In genomic region chr6:32176476-32177181, GRCh38 we compare ENCODE assay signal across 8 cellular contexts. TPM values are rescaled to one million over a fixed set of nuclear protein-coding genes. Genes with fewer than 3 reads are reported as not detected.
DNase-seq lines count a peak whose midpoint lies in the region; ATAC-seq, FAIRE-seq and TF ChIP-seq lines count a peak whose summit lies in the region.

No MANE protein-coding gene starts in this region.

- TF ChIP-seq CTCF in PC-9 (conservative IDR thresholded peaks at IDR 0.05) = no peak
- no peak for TF ChIP-seq CTCF in endothelial cell of umbilical vein (IDR thresholded peaks at IDR 0.05; ENCODE audit: extremely low read depth in 1 of 2, insufficient read depth in 1 of 2, low read depth in 1 of 2, low read length in 2 of 2)
- TF ChIP-seq CTCF in osteoblast (IDR thresholded peaks at IDR 0.05; ENCODE audit: extremely low read depth, low read depth, low read length) = no peak
- TF ChIP-seq CTCF in GM13976 (IDR thresholded peaks at IDR 0.05; ENCODE audit: borderline replicate concordance, control extremely low read depth, extremely low read depth, insufficient read depth, missing control alignments) = no peak
- TF ChIP-seq CTCF in GM20000 (IDR thresholded peaks at IDR 0.05; ENCODE audit: extremely low read depth, missing control alignments) = no peak

- H3K9ac ChIP-seq in endothelial cell of umbilical vein (replicated peaks; ENCODE audit: extremely low read depth, insufficient read depth, low read length) = peak overlapping the region; percentile 86

- H3F3A ChIP-seq in PC-9 (ENCODE audit: insufficient read depth, low read depth) = peaks cover 15% of the 10 kb centered on the region; the same call in 1 of the 2 replicates

- H3K27me3 ChIP-seq in H7 (ENCODE audit: control insufficient read depth, insufficient read depth, low read length) (no peaks in the 10 kb centered on the region), PC-9 (ENCODE audit: insufficient read depth, low read depth) (no peaks in the 10 kb centered on the region), endothelial cell of umbilical vein (ENCODE audit: control insufficient read depth in 2 of 2, insufficient read depth in 2 of 2, low read length in 2 of 2) (no peaks in the 10 kb centered on the region), osteoblast (ENCODE audit: insufficient read depth, low read length) (no peaks in the 10 kb centered on the region)

- H3K79me2 ChIP-seq in PC-9 (ENCODE audit: low read depth) = peaks cover 29% of the 10 kb centered on the region
- H3K79me2 ChIP-seq in endothelial cell of umbilical vein (ENCODE audit: control insufficient read depth, insufficient read depth, low read length) = peaks cover 21% of the 10 kb centered on the region
- peaks cover 47% of the 10 kb centered on the region for H3K79me2 ChIP-seq in osteoblast (ENCODE audit: insufficient read depth, low read length)

- H3K4me2 ChIP-seq in PC-9 (peak overlapping the region; percentile 83), endothelial cell of umbilical vein (ENCODE audit: insufficient read depth, low read length) (peak overlapping the region; percentile 83), osteoblast (ENCODE audit: insufficient read depth, low read length) (peak overlapping the region; percentile 99)

- no peak for TF ChIP-seq POLR2A in endothelial cell of umbilical vein (IDR thresholded peaks at IDR 0.05; ENCODE audit: low read depth, low read length)

- POLR2A ChIA-PET in PC-9 (lab: Charles Lee; ENCODE audit: unreplicated experiment) (no interaction called here), endothelial cell of umbilical vein (lab: Charles Lee) (interaction anchor here (0.6 to 1.7 kb wide), 7 partner anchors 14 to 520 kb away, joined by 3 to 9 read pairs (median 5); partner anchors contain the start of genes ATF6B and PBX2)

- FAIRE-seq in endothelial cell of umbilical vein (lab: Jason Lieb, UNC) = no peak

- H4K20me1 ChIP-seq in PC-9 (ENCODE audit: insufficient read depth) = no peaks in the 10 kb centered on the region
- no peaks in the 10 kb centered on the region for H4K20me1 ChIP-seq in endothelial cell of umbilical vein (replicated peaks; ENCODE audit: control insufficient read depth, extremely low read depth, insufficient read depth, low read length)
- H4K20me1 ChIP-seq in osteoblast (ENCODE audit: insufficient read depth, low read length) = no peaks in the 10 kb centered on the region

- H3K9me3 ChIP-seq in PC-9 (ENCODE audit: insufficient read depth, low read depth) (no peaks in the 10 kb centered on the region), endothelial cell of umbilical vein (replicated peaks; ENCODE audit: control insufficient read depth, insufficient read depth, low read length) (no peaks in the 10 kb centered on the region), osteoblast (ENCODE audit: low read depth, low read length) (no peaks in the 10 kb centered on the region)

- CTCF ChIA-PET in PC-9 (lab: Charles Lee) (no interaction called here), endothelial cell of umbilical vein (lab: Charles Lee) (interaction anchor here (1.0 to 2.9 kb wide), 3 partner anchors 19 to 29 kb away, joined by 3 to 15 read pairs (median 4); no protein-coding TSS in a partner anchor)

- intact Hi-C loops in PC-9 (cut with micrococcal nuclease; ENCODE audit: unreplicated experiment) (loop anchor here (1.0 to 10.0 kb wide), 3 partner anchors 22 to 512 kb away; partner anchors contain the start of genes C6orf47, CSNK2B, FKBPL and GPANK1), endothelial cell of umbilical vein (cut with micrococcal nuclease) (loop anchor here (1.0 to 5.0 kb wide), 4 partner anchors 22 to 796 kb away; partner anchors contain the start of genes FKBPL, NELFE, PPT2 and SKIC2)

- H3K9me2 ChIP-seq in PC-9 (ENCODE audit: insufficient read depth) = no peaks in the 10 kb centered on the region

- H3K9me1 ChIP-seq in endothelial cell of umbilical vein (replicated peaks; ENCODE audit: control insufficient read depth, extremely low read depth, insufficient read depth, low read length) = no peaks in the 10 kb centered on the region

- peak overlapping the region; percentile 86 for H3K27ac ChIP-seq in PC-9
- peak overlapping the region; percentile 83 for H3K27ac ChIP-seq in endothelial cell of umbilical vein (ENCODE audit: insufficient read depth, low read depth, low read length)
- H3K27ac ChIP-seq in osteoblast (ENCODE audit: low read depth, low read length) = peak overlapping the region; percentile 93

- dilution Hi-C loops in endothelial cell of umbilical vein (cut with MboI; ENCODE audit: extremely low pct_ligation_motif_present, low sequenced_read_pairs) = no loop called here

- H3K36me3 ChIP-seq in H7 (replicated peaks; ENCODE audit: control insufficient read depth, insufficient read depth, low read length) (peaks cover 8% of the 10 kb centered on the region), PC-9 (ENCODE audit: low read depth) (no peaks in the 10 kb centered on the region), endothelial cell of umbilical vein (ENCODE audit: control insufficient read depth in 2 of 2, extremely low read depth in 1 of 2, insufficient read depth in 2 of 2, low read length in 2 of 2) (peaks cover 0 to 11% of the 10 kb centered on the region in 2 experiments), osteoblast (ENCODE audit: insufficient read depth, low read length) (peaks cover 13% of the 10 kb centered on the region)

- H3K4me1 ChIP-seq in PC-9 (replicated peaks; ENCODE audit: insufficient read depth) (peaks cover 31% of the 10 kb centered on the region), endothelial cell of umbilical vein (ENCODE audit: control insufficient read depth, extremely low read depth, insufficient read depth, low read length) (peaks cover 30% of the 10 kb centered on the region), osteoblast (ENCODE audit: insufficient read depth, low read length) (peaks cover 35% of the 10 kb centered on the region)

- no TSS peak for BruUV-seq in PC-9 (replicated peaks; lab: Mats Ljungman, UMichigan)
- TSS peak; percentile 41 for BruUV-seq in endothelial cell of umbilical vein (replicated peaks; lab: Mats Ljungman, UMichigan)

- H2AFZ ChIP-seq in PC-9 (peak overlapping the region; percentile 76), endothelial cell of umbilical vein (ENCODE audit: low read depth, low read length) (peak overlapping the region; percentile 56), osteoblast (ENCODE audit: low read length) (peak overlapping the region; percentile 93)

- in situ Hi-C loops in GM13976 (cut with MboI; ENCODE audit: low sequenced_read_pairs, unreplicated experiment) = no loop called here

- peak; percentile 37 for DNase-seq in H7
- DNase-seq in PC-9 = peak in 1 of 2 experiments; percentile 77
- no peak for DNase-seq in endothelial cell of umbilical vein (ENCODE audit: low read depth, low spot score)
- peak; percentile 73 for DNase-seq in osteoblast (ENCODE audit: insufficient read length, low spot score, missing footprints)
- DNase-seq in NCI-H2081 treated with DMSO at 0.1 percent for 48 hours (lab: John Stamatoyannopoulos, UW) = no peak
- DNase-seq in GM13976 (ENCODE audit: low spot score) = no peak
- DNase-seq in GM20000 (ENCODE audit: low spot score) = no peak

- ATAC-seq in GM18861 (IDR thresholded peaks at IDR 0.05; ENCODE audit: unreplicated experiment) = no peak

- H3K4me3 ChIP-seq in H7 (ENCODE audit: insufficient read depth, low read depth, low read length) (peak overlapping the region; percentile 79), PC-9 (peak overlapping the region; percentile 98), endothelial cell of umbilical vein (replicated peaks in 1 of 3; ENCODE audit: insufficient read depth in 1 of 3, low read depth in 1 of 3, low read length in 3 of 3) (peak overlapping the region; percentile 9 to 70 (median 67)), osteoblast (ENCODE audit: insufficient read depth, low read length) (peak overlapping the region; percentile 86)

RNA-seq across cellular contexts. Expression of gene AGPAT1, which starts 0.7 kb away (rescaled TPM):
- total RNA-seq in H7 (2014; rRNA removed; shearing (Covaris generic)) = 99.3 and 113 TPM in 2 replicates
- total RNA-seq in PC-9 (2021) (58.9 and 61.7 TPM in 2 replicates), endothelial cell of umbilical vein (38.4 and 45.1 TPM in 2 replicates), osteoblast (17.4 and 19.2 TPM in 2 replicates)
- 132 and 151 TPM in 2 replicates for polyA plus RNA-seq in endothelial cell of umbilical vein
- polyA plus RNA-seq in endothelial cell of umbilical vein (2011; cell fraction: cytosol; rRNA removed) = 82.0 and 86.7 TPM in 2 replicates
- polyA plus RNA-seq in endothelial cell of umbilical vein (2011; cell fraction: nucleus; rRNA removed) = 47.2 and 48.4 TPM in 2 replicates
- 45.3 and 54.1 TPM in 2 replicates for polyA plus RNA-seq in endothelial cell of umbilical vein (2012)
- 103 and 106 TPM in 2 replicates for polyA minus RNA-seq in endothelial cell of umbilical vein
- polyA minus RNA-seq in endothelial cell of umbilical vein (2011; cell fraction: cytosol; rRNA and poly(A)+ RNA removed) = 66.5 TPM
- polyA minus RNA-seq in endothelial cell of umbilical vein (2011; cell fraction: nucleus; rRNA and poly(A)+ RNA removed) = 14.9 and 16.2 TPM in 2 replicates

RNA-seq across cellular contexts. Expression of gene RNF5, which starts 1.6 kb away (rescaled TPM):
- 94.6 and 99.0 TPM in 2 replicates for total RNA-seq in H7 (2014; rRNA removed; shearing (Covaris generic))
- total RNA-seq in PC-9 (2021) (45.6 and 51.3 TPM in 2 replicates), endothelial cell of umbilical vein (48.0 and 49.2 TPM in 2 replicates), osteoblast (25.3 and 32.9 TPM in 2 replicates)
- polyA plus RNA-seq in endothelial cell of umbilical vein = 96.0 and 100 TPM in 2 replicates
- 68.3 and 70.6 TPM in 2 replicates for polyA plus RNA-seq in endothelial cell of umbilical vein (2011; cell fraction: cytosol; rRNA removed)
- 25.0 and 33.5 TPM in 2 replicates for polyA plus RNA-seq in endothelial cell of umbilical vein (2011; cell fraction: nucleus; rRNA removed)
- 49.3 and 51.6 TPM in 2 replicates for polyA plus RNA-seq in endothelial cell of umbilical vein (2012)
- polyA minus RNA-seq in endothelial cell of umbilical vein = 33.7 and 36.1 TPM in 2 replicates
- polyA minus RNA-seq in endothelial cell of umbilical vein (2011; cell fraction: cytosol; rRNA and poly(A)+ RNA removed) = 25.4 TPM
- 4.4 and 9.6 TPM in 2 replicates for polyA minus RNA-seq in endothelial cell of umbilical vein (2011; cell fraction: nucleus; rRNA and poly(A)+ RNA removed)

RNA-seq across cellular contexts. Expression of gene AGER, which starts 7.4 kb away (rescaled TPM):
- total RNA-seq in H7 (2014; rRNA removed; shearing (Covaris generic)) = 2.2 and 2.8 TPM in 2 replicates
- 18.1 and 20.4 TPM in 2 replicates for total RNA-seq in PC-9 (2021)
- total RNA-seq in endothelial cell of umbilical vein = 12.0 and 18.5 TPM in 2 replicates
- polyA plus RNA-seq in endothelial cell of umbilical vein = 4.6 and 5.1 TPM in 2 replicates
- polyA plus RNA-seq in endothelial cell of umbilical vein (2011; cell fraction: cytosol; rRNA removed) = 1.6 and 2.5 TPM in 2 replicates
- polyA plus RNA-seq in endothelial cell of umbilical vein (2011; cell fraction: nucleus; rRNA removed) = 50.2 and 63.4 TPM in 2 replicates
- polyA plus RNA-seq in endothelial cell of umbilical vein (2012) = 5.0 and 5.9 TPM in 2 replicates
- 1.2 and 2.0 TPM in 2 replicates for polyA minus RNA-seq in endothelial cell of umbilical vein
- polyA minus RNA-seq in endothelial cell of umbilical vein (2011; cell fraction: cytosol; rRNA and poly(A)+ RNA removed) = 0.72 TPM
- polyA minus RNA-seq in endothelial cell of umbilical vein (2011; cell fraction: nucleus; rRNA and poly(A)+ RNA removed) = 7.6 and 8.2 TPM in 2 replicates
- under 0.01 TPM in 2 replicates for total RNA-seq in osteoblast

RNA-seq across cellular contexts. Expression of gene EGFL8, which starts 12.2 kb away (rescaled TPM):
- 4.3 and 5.9 TPM in 2 replicates for total RNA-seq in H7 (2014; rRNA removed; shearing (Covaris generic))
- total RNA-seq in PC-9 (2021) = 23.3 and 26.0 TPM in 2 replicates
- total RNA-seq in endothelial cell of umbilical vein = 12.6 and 13.6 TPM in 2 replicates
- polyA plus RNA-seq in endothelial cell of umbilical vein = 9.0 and 9.8 TPM in 2 replicates
- 1.9 and 2.7 TPM in 2 replicates for polyA plus RNA-seq in endothelial cell of umbilical vein (2011; cell fraction: cytosol; rRNA removed)
- polyA plus RNA-seq in endothelial cell of umbilical vein (2011; cell fraction: nucleus; rRNA removed) = 43.1 and 59.9 TPM in 2 replicates
- 5.2 and 6.2 TPM in 2 replicates for polyA plus RNA-seq in endothelial cell of umbilical vein (2012)
- 0.96 and 3.0 TPM in 2 replicates for polyA minus RNA-seq in endothelial cell of umbilical vein
- polyA minus RNA-seq in endothelial cell of umbilical vein (2011; cell fraction: cytosol; rRNA and poly(A)+ RNA removed) = 1.7 TPM
- polyA minus RNA-seq in endothelial cell of umbilical vein (2011; cell fraction: nucleus; rRNA and poly(A)+ RNA removed) = 3.9 and 4.4 TPM in 2 replicates
- total RNA-seq in osteoblast = 0.29 and 0.36 TPM in 2 replicates

RNA-seq across cellular contexts. Expression of gene PBX2, which starts 13.4 kb away (rescaled TPM):
- total RNA-seq in H7 (2014; rRNA removed; shearing (Covaris generic)) = 64.2 and 67.7 TPM in 2 replicates
- total RNA-seq in PC-9 (2021) (88.2 and 89.3 TPM in 2 replicates), endothelial cell of umbilical vein (95.9 and 100 TPM in 2 replicates), osteoblast (17.4 and 18.6 TPM in 2 replicates)
- polyA plus RNA-seq in endothelial cell of umbilical vein = 75.5 and 82.3 TPM in 2 replicates
- 58.2 and 74.0 TPM in 2 replicates for polyA plus RNA-seq in endothelial cell of umbilical vein (2011; cell fraction: cytosol; rRNA removed)
- polyA plus RNA-seq in endothelial cell of umbilical vein (2011; cell fraction: nucleus; rRNA removed) = 292 and 336 TPM in 2 replicates
- 46.3 and 49.9 TPM in 2 replicates for polyA plus RNA-seq in endothelial cell of umbilical vein (2012)
- polyA minus RNA-seq in endothelial cell of umbilical vein = 80.9 and 94.8 TPM in 2 replicates
- polyA minus RNA-seq in endothelial cell of umbilical vein (2011; cell fraction: cytosol; rRNA and poly(A)+ RNA removed) = 15.5 TPM
- polyA minus RNA-seq in endothelial cell of umbilical vein (2011; cell fraction: nucleus; rRNA and poly(A)+ RNA removed) = 75.3 and 93.4 TPM in 2 replicates

Comparison
In these comparisons a context has a peak if more than half of its experiments do, and no peak if none do; other contexts are left out.
1. DNase-seq: peak in H7 (single experiment) and osteoblast (single experiment); none in endothelial cell of umbilical vein (single experiment), NCI-H2081 treated with DMSO at 0.1 percent for 48 hours (single experiment), GM13976 (single experiment) and GM20000 (single experiment).
2. Peak in every context shown above with its lines, with median percentiles within 50 percentile points of each other: H3K4me3 ChIP-seq, H2AFZ ChIP-seq, H3K27ac ChIP-seq and H3K4me2 ChIP-seq.